Comparison of ENCODE assay signal across 27 cellular contexts in the genomic region with DNA sequence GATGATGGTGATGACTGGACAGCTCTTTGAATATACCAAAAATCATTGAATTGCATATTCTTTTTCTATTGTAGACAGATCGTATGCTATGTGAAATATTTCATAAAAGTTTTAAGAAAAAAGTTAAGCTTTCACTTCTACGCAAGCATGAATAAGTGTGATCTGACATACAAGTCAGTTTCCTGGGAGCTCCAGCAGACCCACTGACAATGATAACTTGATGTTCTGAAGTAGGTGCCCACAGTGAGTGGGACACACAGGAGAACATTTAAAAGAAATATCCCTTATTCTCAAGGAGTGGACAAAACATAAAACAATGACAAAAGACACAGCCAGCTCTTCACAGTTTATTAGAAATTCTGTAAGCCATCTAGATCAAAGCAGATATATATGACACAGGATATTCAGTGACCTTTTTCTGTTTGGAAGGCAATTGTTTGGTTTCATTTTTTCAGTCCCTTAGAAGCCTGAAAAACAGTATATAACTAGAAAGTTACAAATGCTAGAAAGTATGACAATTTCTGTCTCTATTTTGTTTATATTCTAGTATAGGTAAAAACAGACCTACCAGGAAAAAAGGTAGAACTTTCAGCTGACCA.
DNase-seq lines count a peak whose midpoint lies in the region; ATAC-seq and TF ChIP-seq lines count a peak whose summit lies in the region.
"Had no signal": no experiment of that assay in that cellular context is flagged by ENCODE, and none has a peak within 500 bp of the region (broad histone marks: within the 10 kb centered on the region; RNA-seq: fewer than 3 reads in every experiment).

No MANE protein-coding gene starts in this region.

- ATAC-seq in activated naive CD8-positive, alpha-beta T cell treated with anti-CD3 and anti-CD28 coated beads, Interleukin-2, amount 50 U/mL, for 24 hours: no peak
- ATAC-seq in GM21576 (IDR thresholded peaks at IDR 0.05; ENCODE audit: unreplicated experiment) (no peak), GM21528 (IDR thresholded peaks at IDR 0.05; ENCODE audit: low FRiP score, unreplicated experiment) (no peak)
- ATAC-seq: HCT116, Panc1, pancreas had no signal

- H3K4me3 ChIP-seq in ascending aorta: no peak overlapping the region
- H3K4me3 ChIP-seq: cardiac muscle cell, coronary artery, pancreas, smooth muscle cell had no signal

- CTCF ChIA-PET in activated CD4-positive, alpha-beta memory T cell treated with anti-CD3 and anti-CD28 coated beads for 36 hours (lab: Charles Lee): interaction anchor here (0.7 to 1.5 kb wide), 6 partner anchors 9 to 303 kb away, joined by 3 to 5 read pairs (median 3); no protein-coding TSS in a partner anchor

- H3K4me3 Mint-ChIP-seq in activated naive CD4-positive, alpha-beta T cell treated with anti-CD3 and anti-CD28 coated beads, Interleukin-2, amount 50 U/mL, for 24 hours: peak overlapping the region; percentile 79
- peak overlapping the region; percentile 64 for H3K4me3 Mint-ChIP-seq in activated CD4-positive, alpha-beta memory T cell treated with anti-CD3 and anti-CD28 coated beads for 36 hours
- H3K4me3 Mint-ChIP-seq in activated naive CD8-positive, alpha-beta T cell treated with anti-CD3 and anti-CD28 coated beads, Interleukin-2, amount 50 U/mL, for 24 hours: peak overlapping the region; percentile 61
- H3K4me3 Mint-ChIP-seq: nephron progenitor cell had no signal

- POLR2A ChIA-PET in activated CD4-positive, alpha-beta memory T cell treated with anti-CD3 and anti-CD28 coated beads for 36 hours (lab: Charles Lee): interaction anchor here (0.6 to 7.1 kb wide), 16 partner anchors 9 to 268 kb away, joined by 3 to 136 read pairs (median 5); a partner anchor contains a TSS

- H3K27me3 Mint-ChIP-seq in activated naive CD4-positive, alpha-beta T cell treated with anti-CD3 and anti-CD28 coated beads, Interleukin-2, amount 50 U/mL, for 24 hours: no peaks in the 10 kb centered on the region
- H3K27me3 Mint-ChIP-seq in activated CD4-positive, alpha-beta memory T cell treated with anti-CD3 and anti-CD28 coated beads for 36 hours: no peaks in the 10 kb centered on the region
- H3K27me3 Mint-ChIP-seq in activated naive CD8-positive, alpha-beta T cell treated with anti-CD3 and anti-CD28 coated beads, Interleukin-2, amount 50 U/mL, for 24 hours: no peaks in the 10 kb centered on the region

- H3K9me3 Mint-ChIP-seq in activated naive CD4-positive, alpha-beta T cell treated with anti-CD3 and anti-CD28 coated beads, Interleukin-2, amount 50 U/mL, for 24 hours: peaks cover 6% of the 10 kb centered on the region
- peaks cover 9% of the 10 kb centered on the region for H3K9me3 Mint-ChIP-seq in activated CD4-positive, alpha-beta memory T cell treated with anti-CD3 and anti-CD28 coated beads for 36 hours
- H3K9me3 Mint-ChIP-seq in activated naive CD8-positive, alpha-beta T cell treated with anti-CD3 and anti-CD28 coated beads, Interleukin-2, amount 50 U/mL, for 24 hours: no peaks in the 10 kb centered on the region

- H3K27ac Mint-ChIP-seq in activated naive CD4-positive, alpha-beta T cell treated with anti-CD3 and anti-CD28 coated beads, Interleukin-2, amount 50 U/mL, for 24 hours: peak overlapping the region; percentile 96
- peak overlapping the region; percentile 100 for H3K27ac Mint-ChIP-seq in activated CD4-positive, alpha-beta memory T cell treated with anti-CD3 and anti-CD28 coated beads for 36 hours
- H3K27ac Mint-ChIP-seq in activated naive CD8-positive, alpha-beta T cell treated with anti-CD3 and anti-CD28 coated beads, Interleukin-2, amount 50 U/mL, for 24 hours: peak overlapping the region; percentile 99
- H3K27ac Mint-ChIP-seq: nephron progenitor cell had no signal

- peaks cover 10 to 53% of the 10 kb centered on the region in 2 donors for H3K36me3 ChIP-seq in ascending aorta

- H3K4me1 ChIP-seq in ascending aorta: no peaks in the 10 kb centered on the region
- H3K4me1 ChIP-seq: pancreas had no signal

- H3K4me1 Mint-ChIP-seq in activated naive CD4-positive, alpha-beta T cell treated with anti-CD3 and anti-CD28 coated beads, Interleukin-2, amount 50 U/mL, for 24 hours: peaks cover 93% of the 10 kb centered on the region
- H3K4me1 Mint-ChIP-seq in activated CD4-positive, alpha-beta memory T cell treated with anti-CD3 and anti-CD28 coated beads for 36 hours (ENCODE audit: low read depth): peaks cover 95% of the 10 kb centered on the region
- peaks cover 97% of the 10 kb centered on the region for H3K4me1 Mint-ChIP-seq in activated naive CD8-positive, alpha-beta T cell treated with anti-CD3 and anti-CD28 coated beads, Interleukin-2, amount 50 U/mL, for 24 hours
- H3K4me1 Mint-ChIP-seq: nephron progenitor cell had no signal

- no peaks in the 10 kb centered on the region for H3K27me3 ChIP-seq in ascending aorta
- H3K27me3 ChIP-seq: cardiac muscle cell, pancreas had no signal

- no peak for DNase-seq in activated naive CD4-positive, alpha-beta T cell treated with Interleukin-2 at 50 U/mL for 16 hours
- DNase-seq in activated CD4-positive, alpha-beta memory T cell treated with anti-CD3 and anti-CD28 coated beads for 36 hours: no peak
- DNase-seq in activated naive CD8-positive, alpha-beta T cell treated with anti-CD3 and anti-CD28 coated beads, Interleukin-2, amount 50 U/mL, for 24 hours: no peak
- no peak for DNase-seq in ascending aorta (ENCODE audit: low spot score in 2 of 2)
- DNase-seq: activated gamma-delta T cell; aorta; C1 segment of cervical spinal cord; head of caudate nucleus; KG1; kidney; MM.1S; NCI-H2081; NCI-H2227 treated with DMSO at 0.1 percent for 48 hours; NCI-H526 treated with DMSO at 0.1 percent for 48 hours; nephron progenitor cell; pancreas; SHP77 treated with DMSO at 0.1 percent for 48 hours; stimulated activated CD4-positive, alpha-beta T cell treated with anti-CD3 and anti-CD28 coated beads, Interleukin-1b, Interleukin-23, amount 100 ng/mL, for 48 hours; stimulated activated CD8-positive, alpha-beta memory T cell treated with anti-CD3 and anti-CD28 coated beads, Interleukin-4, amount 100 ng/mL, for 48 hours had no signal

- peaks cover 31% of the 10 kb centered on the region for H3K36me3 Mint-ChIP-seq in activated naive CD4-positive, alpha-beta T cell treated with anti-CD3 and anti-CD28 coated beads, Interleukin-2, amount 50 U/mL, for 24 hours
- peaks cover 58% of the 10 kb centered on the region for H3K36me3 Mint-ChIP-seq in activated CD4-positive, alpha-beta memory T cell treated with anti-CD3 and anti-CD28 coated beads for 36 hours
- H3K36me3 Mint-ChIP-seq in activated naive CD8-positive, alpha-beta T cell treated with anti-CD3 and anti-CD28 coated beads, Interleukin-2, amount 50 U/mL, for 24 hours (ENCODE audit: low read depth): peaks cover 56% of the 10 kb centered on the region

- H3K27ac ChIP-seq in ascending aorta: no peak overlapping the region
- H3K27ac ChIP-seq: cardiac muscle cell, coronary artery, pancreas had no signal

- intact Hi-C loops in activated CD4-positive, alpha-beta memory T cell treated with anti-CD3 and anti-CD28 coated beads for 36 hours (cut with micrococcal nuclease): no loop called here
- intact Hi-C loops in ascending aorta (cut with DNase I): no loop called here

- no peak for TF ChIP-seq CTCF in ascending aorta (IDR thresholded peaks at IDR 0.05)

- H3K9me3 ChIP-seq in ascending aorta: no peaks in the 10 kb centered on the region
- H3K9me3 ChIP-seq: pancreas had no signal
